ENCODE assay signal across 8 cellular contexts in the genomic region with DNA sequence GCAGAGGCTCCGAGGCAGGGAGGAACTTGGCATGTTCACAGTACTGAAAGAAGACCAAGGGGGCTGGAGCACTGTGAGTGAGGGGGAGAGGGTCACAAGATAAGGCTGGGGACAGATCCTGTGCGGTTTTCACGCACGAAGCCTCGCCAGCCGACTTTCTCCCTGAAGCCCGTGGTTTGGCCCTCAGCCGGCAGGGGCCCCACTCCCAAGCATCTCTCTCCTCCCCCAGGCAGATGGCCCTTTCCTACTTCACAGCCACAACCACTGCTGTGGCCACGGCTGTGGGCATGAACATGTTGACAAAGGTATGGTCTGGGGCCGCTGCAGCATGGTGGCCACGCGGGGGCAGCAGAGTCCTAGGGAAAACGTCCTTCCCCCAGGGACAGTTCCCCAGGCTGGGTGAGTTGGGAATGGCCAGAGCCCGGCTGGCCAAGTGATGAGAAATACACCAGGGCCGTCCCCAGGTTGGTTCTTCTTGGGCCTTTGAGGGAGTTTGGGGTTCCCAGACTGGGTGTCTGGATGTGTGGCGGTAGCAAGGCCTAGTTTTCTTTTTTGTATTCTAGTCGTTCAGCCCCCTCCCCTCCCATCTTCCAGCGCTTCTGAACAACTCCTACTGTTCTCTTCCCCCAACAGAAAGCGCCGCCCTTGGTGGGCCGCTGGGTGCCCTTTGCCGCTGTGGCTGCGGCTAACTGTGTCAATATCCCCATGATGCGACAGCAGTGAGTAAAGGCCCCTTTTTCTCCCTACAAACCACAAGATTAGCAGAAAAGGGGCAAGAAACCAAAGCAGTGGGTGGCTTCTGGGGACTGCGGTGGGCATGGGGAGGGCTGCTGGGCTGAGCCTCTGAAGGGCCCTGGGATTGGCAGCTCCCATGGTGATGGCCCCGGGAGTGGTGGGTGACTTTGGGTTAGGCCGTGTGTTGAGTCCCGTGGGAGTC. TPM values are rescaled to one million over a fixed set of nuclear protein-coding genes. Genes with fewer than 3 reads are reported as not detected.
A peak's percentile ranks its signal among the peaks of the same experiment; 100 is the strongest.
DNase-seq lines count a peak whose midpoint lies in the region; ATAC-seq and TF ChIP-seq lines count a peak whose summit lies in the region.

No MANE protein-coding gene starts in this region.

- H4K20me1 ChIP-seq in DOHH2 (ENCODE audit: control insufficient read depth, insufficient read depth, low read depth, low read length), result no peaks in the 10 kb centered on the region
- H4K20me1 ChIP-seq in SU-DHL-6 (ENCODE audit: low read depth, low read length), result no peaks in the 10 kb centered on the region

- no peaks in the 10 kb centered on the region for H3K27me3 ChIP-seq in DOHH2 (ENCODE audit: control insufficient read depth, low read length)
- no peaks in the 10 kb centered on the region for H3K27me3 ChIP-seq in SU-DHL-6 (ENCODE audit: low read length)
- H3K27me3 ChIP-seq in adrenal gland, result no peaks in the 10 kb centered on the region
- H3K27me3 ChIP-seq in left ventricle myocardium inferior (ENCODE audit: low read depth), result no peaks in the 10 kb centered on the region
- no peaks in the 10 kb centered on the region for H3K27me3 ChIP-seq in psoas muscle (ENCODE audit: insufficient read depth in 3 of 3, low read length in 2 of 3)

- H3F3A ChIP-seq in DOHH2 (ENCODE audit: control insufficient read depth, insufficient read depth) (no peaks in the 10 kb centered on the region), SU-DHL-6 (ENCODE audit: insufficient read depth) (no peaks in the 10 kb centered on the region)

- 46 to 57% (median 51%) methylated on average over 24 to 28 of the region's 28 CpGs for WGBS in adrenal gland, 4 donors
- 53 to 56% (median 54%) methylated on average over 28 of the region's 28 CpGs for WGBS in psoas muscle, 3 donors

- peak; percentile 96 to 99 (median 97) for ATAC-seq in psoas muscle
- ATAC-seq in HG02973 (IDR thresholded peaks at IDR 0.05; ENCODE audit: unreplicated experiment), result no peak
- ATAC-seq in HG03025 (IDR thresholded peaks at IDR 0.05; ENCODE audit: low FRiP score, unreplicated experiment), result no peak

- H3K79me2 ChIP-seq in DOHH2 (ENCODE audit: control insufficient read depth, low read length) (peaks cover 12% of the 10 kb centered on the region), SU-DHL-6 (ENCODE audit: insufficient read depth, low read length) (no peaks in the 10 kb centered on the region)

- peak; percentile 87 for TF ChIP-seq CTCF in DOHH2 (IDR thresholded peaks at IDR 0.05; ENCODE audit: low read depth, low read length, poor library complexity, severe bottlenecking)
- TF ChIP-seq CTCF in SU-DHL-6 (IDR thresholded peaks at IDR 0.05; ENCODE audit: insufficient read depth, low read length, poor library complexity, severe bottlenecking), result peak; percentile 62
- peak; percentile 88 to 98 (median 94) for TF ChIP-seq CTCF in adrenal gland (IDR thresholded peaks at IDR 0.05)
- TF ChIP-seq CTCF in left ventricle myocardium inferior (IDR thresholded peaks at IDR 0.05; ENCODE audit: borderline replicate concordance), result peak; percentile 97
- peak; percentile 92 for TF ChIP-seq CTCF in psoas muscle (IDR thresholded peaks at IDR 0.05)

- H3K9me2 ChIP-seq in DOHH2 (replicated peaks; ENCODE audit: control insufficient read depth, low read length) (no peaks in the 10 kb centered on the region), SU-DHL-6 (replicated peaks; ENCODE audit: insufficient read depth, low read length) (no peaks in the 10 kb centered on the region)

- H3K4me2 ChIP-seq in DOHH2 (ENCODE audit: low read length), result no peak overlapping the region
- no peak overlapping the region for H3K4me2 ChIP-seq in SU-DHL-6 (ENCODE audit: low read depth, low read length, poor library complexity, severe bottlenecking)

- no peak overlapping the region for H3K4me3 ChIP-seq in DOHH2 (ENCODE audit: low read length)
- no peak overlapping the region for H3K4me3 ChIP-seq in SU-DHL-6 (ENCODE audit: insufficient read depth, low read length, poor library complexity, severe bottlenecking)
- no peak overlapping the region for H3K4me3 ChIP-seq in adrenal gland
- H3K4me3 ChIP-seq in left ventricle myocardium inferior, result no peak overlapping the region
- H3K4me3 ChIP-seq in psoas muscle, result no peak overlapping the region

- DNase-seq in HuH-7 (ENCODE audit: low spot score), result peak; percentile 85
- peak; percentile 89 to 96 (median 93) for DNase-seq in adrenal gland
- DNase-seq in left ventricle myocardium inferior, result peak; percentile 87
- DNase-seq in psoas muscle, result peak; percentile 90 to 94

- H3K4me1 ChIP-seq in DOHH2 (ENCODE audit: control insufficient read depth, low read length) (no peaks in the 10 kb centered on the region), adrenal gland (replicated peaks in 1 of 2) (peaks cover 0 to 25% of the 10 kb centered on the region in 2 donors), left ventricle myocardium inferior (peaks cover 10% of the 10 kb centered on the region), psoas muscle (no peaks in the 10 kb centered on the region)

- TF ChIP-seq POLR2A in adrenal gland (IDR thresholded peaks at IDR 0.05), result no peak

- intact Hi-C loops in adrenal gland (cut with DNase I), result loop anchor here (5.0 to 10.0 kb wide), 4 partner anchors 95 to 335 kb away; no protein-coding TSS in a partner anchor
- intact Hi-C loops in left ventricle myocardium inferior (cut with micrococcal nuclease), result loop anchor here (5.0 kb wide), 1 partner anchor 173 kb away; no protein-coding TSS in a partner anchor
- intact Hi-C loops in psoas muscle (cut with DNase I), result loop anchor here (2.0 to 10.0 kb wide), 5 partner anchors 83 to 343 kb away; no protein-coding TSS in a partner anchor

- H3K27ac ChIP-seq in DOHH2 (ENCODE audit: low read depth, low read length) (no peak overlapping the region), SU-DHL-6 (ENCODE audit: low read depth, low read length) (no peak overlapping the region), adrenal gland (peak overlapping the region in 1 of 5 donors; percentile 49), left ventricle myocardium inferior (replicated peaks) (no peak overlapping the region), psoas muscle (no peak overlapping the region)

- H2AFZ ChIP-seq in SU-DHL-6 (ENCODE audit: low read depth, low read length, severe bottlenecking), result no peak overlapping the region

- H3K36me3 ChIP-seq in DOHH2 (ENCODE audit: control insufficient read depth, low read length), result peaks cover 82% of the 10 kb centered on the region
- H3K36me3 ChIP-seq in SU-DHL-6 (ENCODE audit: low read length), result no peaks in the 10 kb centered on the region
- peaks cover 0 to 11% of the 10 kb centered on the region in 2 donors for H3K36me3 ChIP-seq in adrenal gland (replicated peaks in 1 of 2)
- peaks cover 16% of the 10 kb centered on the region for H3K36me3 ChIP-seq in left ventricle myocardium inferior
- H3K36me3 ChIP-seq in psoas muscle (ENCODE audit: insufficient read depth in 1 of 2, low read depth in 1 of 2), result peaks cover 4 to 52% of the 10 kb centered on the region in 2 donors

- no peak overlapping the region for H3K9ac ChIP-seq in SU-DHL-6 (ENCODE audit: low read length)

- H3K9me3 ChIP-seq in DOHH2 (ENCODE audit: control insufficient read depth, insufficient read depth, low read length), result no peaks in the 10 kb centered on the region
- no peaks in the 10 kb centered on the region for H3K9me3 ChIP-seq in SU-DHL-6 (ENCODE audit: insufficient read depth, low read length)
- H3K9me3 ChIP-seq in adrenal gland (replicated peaks in 1 of 3), result no peaks in the 10 kb centered on the region
- H3K9me3 ChIP-seq in left ventricle myocardium inferior (replicated peaks), result no peaks in the 10 kb centered on the region
- no peaks in the 10 kb centered on the region for H3K9me3 ChIP-seq in psoas muscle

RNA-seq across cellular contexts. Expression of a gene that starts 14.4 kb away (rescaled TPM):
- total RNA-seq in adrenal gland, result 100 to 1,000 TPM in 7 of 8 donors, 10 to 100 TPM in 1; 77.4 to 231 (median 120) TPM
- 10 to 100 TPM; 38.5 to 48.5 (median 46.7) TPM for polyA plus RNA-seq in adrenal gland
- 22.6 TPM for total RNA-seq in left ventricle myocardium inferior
- total RNA-seq in psoas muscle, result 10 to 100 TPM; 47.2 to 77.2 (median 54.5) TPM
- polyA plus RNA-seq in psoas muscle, result 10 to 100 TPM; 26.4 to 56.4 (median 54.1) TPM

RNA-seq across cellular contexts. Expression of a gene that starts 14.9 kb away (rescaled TPM):
- total RNA-seq in adrenal gland (10 to 100 TPM in 2 of 8 donors, 1 to 10 TPM in 5, under 1 TPM in 1; 0.91 to 12.2 (median 6.4) TPM), left ventricle myocardium inferior (1.6 TPM), psoas muscle (1 to 10 TPM; 1.2 to 3.2 (median 2.0) TPM)
- polyA plus RNA-seq in adrenal gland (1 to 10 TPM; 3.7 to 4.4 (median 4.1) TPM), psoas muscle (1 to 10 TPM in 2 of 3 donors, under 1 TPM in 1; 0.45 to 1.7 (median 1.5) TPM)

RNA-seq across cellular contexts. Expression of a gene that starts 15.2 kb away (rescaled TPM):
- total RNA-seq in adrenal gland, result 10 to 100 TPM in 3 of 8 donors, 1 to 10 TPM in 5; 4.8 to 13.2 (median 7.9) TPM
- polyA plus RNA-seq in adrenal gland, result 10 to 100 TPM in 1 of 3 donors, 1 to 10 TPM in 2; 6.4 to 20.5 (median 7.6) TPM
- 13.4 TPM for total RNA-seq in left ventricle myocardium inferior
- total RNA-seq in psoas muscle, result 1 to 10 TPM; 2.8 to 5.3 (median 3.3) TPM
- 1 to 10 TPM; 3.4 to 6.5 (median 4.9) TPM for polyA plus RNA-seq in psoas muscle

Comparison
In these comparisons a context has a peak if more than half of its experiments do, and no peak if none do; other contexts are left out.
1. ATAC-seq: peak in psoas muscle (4 of 4); none in HG02973 (single experiment) and HG03025 (single experiment).
2. Peak in every context shown above with its lines, with median percentiles within 50 percentile points of each other: CTCF ChIP-seq and DNase-seq.